28 cellular contexts compared by ENCODE assay signal in genomic region chr9:97462159-97462558, GRCh38. TPM values are rescaled to one million over a fixed set of nuclear protein-coding genes. Genes with fewer than 3 reads are reported as not detected.
A peak's percentile ranks its signal among the peaks of the same experiment; 100 is the strongest.
DNase-seq lines count a peak whose midpoint lies in the region; ATAC-seq, FAIRE-seq and TF ChIP-seq lines count a peak whose summit lies in the region.
"Had no signal": no experiment of that assay in that cellular context is flagged by ENCODE, and none has a peak within 500 bp of the region (broad histone marks: within the 10 kb centered on the region; RNA-seq: fewer than 3 reads in every experiment).

No MANE protein-coding gene starts in this region.

- POLR2A ChIA-PET in K562 (lab: Yijun Ruan, JAX) (interaction anchor here (1.0 to 1.4 kb wide), 2 partner anchors 136 to 154 kb away, joined by 3 read pairs; no protein-coding TSS in a partner anchor), HepG2 (lab: Yijun Ruan, JAX) (no interaction called here)

- TF ChIP-seq CTCF in K562 (IDR thresholded peaks at IDR 0.05 in 2 of 3, conservative IDR thresholded peaks at IDR 0.05 in 1 of 3; ENCODE audit: insufficient read depth in 2 of 3, low read depth in 1 of 3, low read length in 3 of 3): no peak
- TF ChIP-seq CTCF in HepG2 (CRISPR knock-in tag; IDR thresholded peaks at IDR 0.05): no peak
- TF ChIP-seq CTCF in mucosa of descending colon (IDR thresholded peaks at IDR 0.05): no peak

- no peaks in the 10 kb centered on the region for H3K4me1 ChIP-seq in K562 (replicated peaks in 1 of 2; ENCODE audit: control insufficient read depth in 2 of 2, insufficient read depth in 2 of 2, low read length in 2 of 2)
- no peaks in the 10 kb centered on the region for H3K4me1 ChIP-seq in HepG2 (ENCODE audit: insufficient read depth, low read length)
- H3K4me1 ChIP-seq in mucosa of descending colon (ENCODE audit: low read depth): no peaks in the 10 kb centered on the region
- H3K4me1 ChIP-seq: BE2C, BLaER1 had no signal

- H3K9me3 Mint-ChIP-seq in activated CD4-positive, alpha-beta T cell treated with anti-CD3 and anti-CD28 coated beads, Interleukin-2, amount 10 ng/mL, durations not matched to agents 24 days and 14 days: no peaks in the 10 kb centered on the region
- H3K9me3 Mint-ChIP-seq: CD14-positive monocyte; CD4-positive, alpha-beta memory T cell; CD4-positive, CD25-positive, alpha-beta regulatory T cell; CD8-positive, alpha-beta memory T cell had no signal

- H3K4me2 ChIP-seq in K562 (ENCODE audit: insufficient read depth, low read length) (no peak overlapping the region), HepG2 (ENCODE audit: low read depth, low read length) (no peak overlapping the region)
- H3K4me2 ChIP-seq: BLaER1 had no signal

- H3K4me1 Mint-ChIP-seq in activated CD4-positive, alpha-beta T cell treated with anti-CD3 and anti-CD28 coated beads, Interleukin-2, amount 10 ng/mL, durations not matched to agents 24 days and 14 days: no peaks in the 10 kb centered on the region
- H3K4me1 Mint-ChIP-seq: CD4-positive, alpha-beta memory T cell; CD4-positive, CD25-positive, alpha-beta regulatory T cell; CD8-positive, alpha-beta memory T cell had no signal

- WGBS in K562 (ENCODE audit: insufficient coverage, low coverage, missing lambda C conversion rate): 45% methylated on average over 3 of the region's 3 CpGs
- whole genome bisulfite sequencing in HepG2 (ENCODE audit: low lambda C conversion rate): 93% methylated on average over 3 of the region's 3 CpGs

- CTCF ChIA-PET in K562 (lab: Yijun Ruan, JAX; ENCODE audit: low intra/inter-chr PET ratio) (no interaction called here), HepG2 (lab: Yijun Ruan, JAX; ENCODE audit: low intra/inter-chr PET ratio, low total read pairs) (no interaction called here)

- intact Hi-C loops in activated CD4-positive, alpha-beta T cell treated with anti-CD3 and anti-CD28 coated beads, Interleukin-2, amount 10 ng/mL, durations not matched to agents 24 days and 14 days (cut with micrococcal nuclease): no loop called here
- intact Hi-C loops in K562 (cut with micrococcal nuclease) (loop anchor here (10.0 kb wide), 1 partner anchor 433 kb away; no protein-coding TSS in a partner anchor), HepG2 (cut with micrococcal nuclease; ENCODE audit: unreplicated experiment) (no loop called here), mucosa of descending colon (cut with DNase I, micrococcal nuclease) (no loop called here), posterior vena cava (cut with DNase I) (loop anchor here in 1 of 2 donors (10.0 kb wide), 1 partner anchor 523 kb away; the partner anchor contains the start of gene ANP32B)

- peak; percentile 29 for DNase-seq in activated CD4-positive, alpha-beta T cell treated with anti-CD3 and anti-CD28 coated beads, Interleukin-2, amount 10 ng/mL, durations not matched to agents 24 days and 14 days
- DNase-seq in activated CD4-positive, alpha-beta T cell treated with anti-CD3 and anti-CD28 coated beads for 4 hours: no peak
- no peak for DNase-seq in K562 (ENCODE audit: extremely low read depth in 1 of 4, low spot score in 3 of 4)
- no peak for DNase-seq in HepG2 (ENCODE audit: low spot score)
- no peak for DNase-seq in mucosa of descending colon
- no peak for DNase-seq in NCI-H446 treated with DMSO at 0.1 percent for 48 hours (lab: John Stamatoyannopoulos, UW)
- no peak for DNase-seq in posterior vena cava (ENCODE audit: low spot score)
- DNase-seq: ACHN; BE2C; C1 segment of cervical spinal cord; CD4-positive, CD25-positive, alpha-beta regulatory T cell; CD8-positive, alpha-beta memory T cell; COR-L47; DMS 273 treated with DMSO at 0.1 percent for 48 hours; DMS153; DMS53; DMS79; DND-41; EL; GDM1 had no signal

- no peaks in the 10 kb centered on the region for H3K9me1 ChIP-seq in K562 (ENCODE audit: control insufficient read depth, insufficient read depth, low read length)

- no TSS peak for BruUV-seq in K562 (replicated peaks; lab: Mats Ljungman, UMichigan)
- BruUV-seq in HepG2 (replicated peaks; lab: Mats Ljungman, UMichigan): no TSS peak

- H3K9me3 ChIP-seq in K562 (replicated peaks; ENCODE audit: control insufficient read depth, insufficient read depth, low read depth, low read length) (no peaks in the 10 kb centered on the region), HepG2 (ENCODE audit: low read length) (no peaks in the 10 kb centered on the region), mucosa of descending colon (no peaks in the 10 kb centered on the region)
- H3K9me3 ChIP-seq: BE2C, BLaER1 had no signal

- no peak for TF ChIP-seq EP300 in K562 (IDR thresholded peaks at IDR 0.05; ENCODE audit: low read length)
- TF ChIP-seq EP300 in HepG2 (IDR thresholded peaks at IDR 0.05; ENCODE audit: low read depth in 2 of 2, low read length in 2 of 2): no peak
- no peak for TF ChIP-seq EP300 in HepG2 (CRISPR knock-in tag; IDR thresholded peaks at IDR 0.05; ENCODE audit: borderline replicate concordance)

- peaks cover 4% of the 10 kb centered on the region for H3K36me3 Mint-ChIP-seq in activated CD4-positive, alpha-beta T cell treated with anti-CD3 and anti-CD28 coated beads, Interleukin-2, amount 10 ng/mL, durations not matched to agents 24 days and 14 days (ENCODE audit: low read depth)

- H3K36me3 ChIP-seq in K562 (ENCODE audit: control insufficient read depth, insufficient read depth, low read length) (no peaks in the 10 kb centered on the region), HepG2 (replicated peaks in 1 of 2; ENCODE audit: control insufficient read depth in 1 of 2, insufficient read depth in 2 of 2, low read length in 2 of 2) (peaks cover 4 to 7% of the 10 kb centered on the region in 2 experiments; a peak in 3 of 5 replicates), mucosa of descending colon (ENCODE audit: low read depth) (no peaks in the 10 kb centered on the region)
- H3K36me3 ChIP-seq: BE2C had no signal

- H3K27me3 ChIP-seq in K562 (ENCODE audit: control insufficient read depth in 2 of 2, insufficient read depth in 2 of 2, low read length in 2 of 2) (no peaks in the 10 kb centered on the region), HepG2 (ENCODE audit: control insufficient read depth in 1 of 2, insufficient read depth in 2 of 2, low read length in 2 of 2) (no peaks in the 10 kb centered on the region)
- H3K27me3 ChIP-seq: BE2C, BLaER1 had no signal

- no peak for ATAC-seq in K562
- ATAC-seq in HepG2: no peak
- ATAC-seq in mucosa of descending colon: no peak
- ATAC-seq: GM12878 had no signal

- TF ChIP-seq POLR2A in K562 (conservative IDR thresholded peaks at IDR 0.05) (no peak), HepG2 (IDR thresholded peaks at IDR 0.05; ENCODE audit: insufficient read depth in 1 of 2, low read depth in 2 of 2, low read length in 2 of 2) (no peak)

- no peak for TF ChIP-seq RAD21 in K562 (CRISPR knock-in tag; conservative IDR thresholded peaks at IDR 0.05 in 1 of 2, IDR thresholded peaks at IDR 0.05 in 1 of 2)
- no peak for TF ChIP-seq RAD21 in HepG2 (CRISPR knock-in tag; IDR thresholded peaks at IDR 0.05)

- peak; percentile 46 for FAIRE-seq in K562 (lab: Jason Lieb, UNC)
- FAIRE-seq in HepG2 (lab: Jason Lieb, UNC): no peak
- FAIRE-seq: GM12878, GM12892, GM18507 had no signal

- H3K4me3 ChIP-seq in K562: no peak overlapping the region
- H3K4me3 ChIP-seq in HepG2 (replicated peaks in 1 of 3; ENCODE audit: insufficient read depth in 1 of 3, low read depth in 2 of 3, low read length in 3 of 3): no peak overlapping the region
- no peak overlapping the region for H3K4me3 ChIP-seq in mucosa of descending colon
- H3K4me3 ChIP-seq: BLaER1, GM12878 had no signal

- H3K27ac Mint-ChIP-seq in activated CD4-positive, alpha-beta T cell treated with anti-CD3 and anti-CD28 coated beads, Interleukin-2, amount 10 ng/mL, durations not matched to agents 24 days and 14 days: no peak overlapping the region
- H3K27ac Mint-ChIP-seq: CD4-positive, alpha-beta memory T cell; CD4-positive, CD25-positive, alpha-beta regulatory T cell; CD8-positive, alpha-beta memory T cell had no signal

- H4K20me1 ChIP-seq in K562 (replicated peaks; ENCODE audit: control insufficient read depth, insufficient read depth, low read length) (no peaks in the 10 kb centered on the region), HepG2 (ENCODE audit: insufficient read depth, low read length) (no peaks in the 10 kb centered on the region)
- H4K20me1 ChIP-seq: BLaER1 had no signal

- in situ Hi-C loops in K562 (cut with MboI): no loop called here
- in situ Hi-C loops in HepG2 (cut with HindIII; ENCODE audit: extremely low pct_ligation_motif_present, low pct_unique_long_range_greater_than_20kb): loop anchor here (10.0 kb wide), 1 partner anchor 133 kb away; no protein-coding TSS in a partner anchor

- H3K4me3 Mint-ChIP-seq in activated CD4-positive, alpha-beta T cell treated with anti-CD3 and anti-CD28 coated beads, Interleukin-2, amount 10 ng/mL, durations not matched to agents 24 days and 14 days: no peak overlapping the region
- H3K4me3 Mint-ChIP-seq: CD14-positive monocyte; CD4-positive, alpha-beta memory T cell; CD4-positive, CD25-positive, alpha-beta regulatory T cell; CD8-positive, alpha-beta memory T cell had no signal

- no peaks in the 10 kb centered on the region for H3K27me3 Mint-ChIP-seq in activated CD4-positive, alpha-beta T cell treated with anti-CD3 and anti-CD28 coated beads, Interleukin-2, amount 10 ng/mL, durations not matched to agents 24 days and 14 days
- H3K27me3 Mint-ChIP-seq: CD4-positive, alpha-beta memory T cell; CD4-positive, CD25-positive, alpha-beta regulatory T cell; CD8-positive, alpha-beta memory T cell had no signal

- H2AFZ ChIP-seq in K562 (ENCODE audit: low read depth, low read length) (no peak overlapping the region), HepG2 (ENCODE audit: low read length) (no peak overlapping the region)

- H3K27ac ChIP-seq in K562 (ENCODE audit: extremely low read depth, low read depth, low read length) (no peak overlapping the region), HepG2 (ENCODE audit: extremely low read length, insufficient read depth, low read length) (no peak overlapping the region)
- H3K27ac ChIP-seq: 22Rv1, BLaER1 had no signal

- H3K79me2 ChIP-seq in K562 (ENCODE audit: control insufficient read depth, insufficient read depth, low read length): no peaks in the 10 kb centered on the region
- H3K79me2 ChIP-seq in HepG2 (ENCODE audit: insufficient read depth, low read length): no peaks in the 10 kb centered on the region

- H3K9ac ChIP-seq in K562 (ENCODE audit: insufficient read depth in 1 of 2, low read depth in 2 of 2, low read length in 2 of 2) (no peak overlapping the region), HepG2 (ENCODE audit: insufficient read depth, low read depth, low read length) (no peak overlapping the region)
- H3K9ac ChIP-seq: BLaER1 had no signal

RNA-seq across cellular contexts. Expression of gene TMOD1, which starts 39.3 kb away (rescaled TPM):
- total RNA-seq in activated CD4-positive, alpha-beta T cell treated with anti-CD3 and anti-CD28 coated beads, Interleukin-2, amount 10 ng/mL, durations not matched to agents 24 days and 14 days: 0.71 and 0.91 TPM in 2 replicates
- 24.3 and 41.9 TPM in 2 replicates for total RNA-seq in K562 (2011; cell fraction: chromatin; rRNA removed; ENCODE audit: low replicate concordance)
- 11.5 and 13.8 TPM in 2 replicates for total RNA-seq in K562 (2011; cell fraction: nucleolus; rRNA removed)
- total RNA-seq in K562 (2011; cell fraction: nucleoplasm; rRNA removed): 19.4 and 22.3 TPM in 2 replicates
- total RNA-seq in K562 (2014; rRNA removed) (10.4 and 11.3 TPM in 2 replicates), K562 (2014; rRNA removed; fragmentation: Illumina TruSeq; extraction: Trizol) (16.4 and 17.8 TPM in 2 replicates), K562 (2015; rRNA removed; fragmentation: Illumina TruSeq; extraction: Trizol) (7.1 TPM in 2 replicates), K562 (2021) (29.3 and 34.7 TPM in 2 replicates), HepG2 (2016; rRNA removed; fragmentation: Illumina TruSeq; extraction: Trizol) (0.04 TPM in 1 of 2 replicates, not detected in the other), mucosa of descending colon (10 to 100 TPM in 1 of 3 donors, 1 to 10 TPM in 2; 2.6 to 36.0 (median 3.9) TPM), posterior vena cava (10 to 100 TPM; 57.8 to 72.1 TPM)
- polyA plus RNA-seq in K562 (2011; rRNA removed) (6.7 and 11.4 TPM in 2 replicates), K562 (2014; fragmentation: Illumina TruSeq; extraction: Trizol) (38.5 and 41.2 TPM in 2 replicates), K562 (2014; fragmentation: Nextera tagmentation; extraction: Ambion mirVana) (10 to 100 TPM; 11.6 to 14.2 TPM), K562 (2014; rRNA removed) (15.5 and 16.7 TPM in 2 replicates), HepG2 (2011; rRNA removed) (0.04 and 0.07 TPM in 2 replicates)
- polyA plus RNA-seq in K562 (2011; cell fraction: cytosol; rRNA removed): 5.6 and 9.8 TPM in 2 replicates
- polyA plus RNA-seq in K562 (2011; cell fraction: nucleus; rRNA removed): 14.9 and 18.0 TPM in 2 replicates
- polyA plus RNA-seq in K562 (2012): 22.1 and 24.1 TPM in 2 replicates
- 12.1 and 12.2 TPM in 2 replicates for polyA minus RNA-seq in K562 (2011; rRNA and poly(A)+ RNA removed)
- polyA minus RNA-seq in K562 (2011; cell fraction: cytosol; rRNA and poly(A)+ RNA removed): 11.6 and 13.2 TPM in 2 replicates
- 4.0 and 8.1 TPM in 2 replicates for polyA minus RNA-seq in K562 (2011; cell fraction: nucleus; rRNA and poly(A)+ RNA removed)
- total RNA-seq in HepG2 (2016; cell fraction: cytosol; rRNA removed; fragmentation: Illumina TruSeq; extraction: Trizol; ENCODE audit: low read depth): not detected in 2 replicates
- total RNA-seq in HepG2 (2016; cell fraction: insoluble cytoplasmic fraction; rRNA removed; fragmentation: Illumina TruSeq; extraction: Trizol): 0.06 TPM in 1 of 2 replicates, not detected in the other
- 0.07 TPM in 1 of 2 replicates, not detected in the other for total RNA-seq in HepG2 (2016; cell fraction: membrane; rRNA removed; fragmentation: Illumina TruSeq; extraction: Trizol)
- 0.16 TPM in 1 of 2 replicates, not detected in the other for total RNA-seq in HepG2 (2016; cell fraction: nucleus; rRNA removed; fragmentation: Illumina TruSeq; extraction: Trizol)
- 0.03 TPM in 2 replicates for polyA plus RNA-seq in HepG2 (2011; cell fraction: cytosol; rRNA removed)
- 0.05 TPM in 1 of 2 replicates, not detected in the other for polyA plus RNA-seq in HepG2 (2011; cell fraction: nucleus; rRNA removed)
- 0.31 and 0.40 TPM in 2 replicates for polyA plus RNA-seq in HepG2 (2012)
- polyA plus RNA-seq in HepG2 (2016; cell fraction: cytosol; fragmentation: Illumina TruSeq; extraction: Trizol; ENCODE audit: low read depth): 0.09 TPM in 1 of 2 replicates, not detected in the other
- 0.19 TPM in 1 of 2 replicates, not detected in the other for polyA plus RNA-seq in HepG2 (2016; cell fraction: insoluble cytoplasmic fraction; fragmentation: Illumina TruSeq; extraction: Trizol; ENCODE audit: low read depth)
- 0.06 and 0.07 TPM in 2 replicates for polyA plus RNA-seq in HepG2 (2016; cell fraction: membrane; fragmentation: Illumina TruSeq; extraction: Trizol; ENCODE audit: low read depth)
- polyA plus RNA-seq in HepG2 (2016; cell fraction: nucleus; fragmentation: Illumina TruSeq; extraction: Trizol; ENCODE audit: insufficient read depth, low read depth): 0.13 TPM in 1 of 2 replicates, not detected in the other
- 0.98 TPM in 1 of 2 replicates, not detected in the other for polyA minus RNA-seq in HepG2 (2011; rRNA and poly(A)+ RNA removed; ENCODE audit: low replicate concordance)
- polyA minus RNA-seq in HepG2 (2011; cell fraction: cytosol; rRNA and poly(A)+ RNA removed): not detected in 2 replicates
- not detected in 2 replicates for polyA minus RNA-seq in HepG2 (2011; cell fraction: nucleus; rRNA and poly(A)+ RNA removed)
- total RNA-seq: G401 had no signal

RNA-seq across cellular contexts. Expression of gene TDRD7, which starts 50.3 kb away (rescaled TPM):
- total RNA-seq in activated CD4-positive, alpha-beta T cell treated with anti-CD3 and anti-CD28 coated beads, Interleukin-2, amount 10 ng/mL, durations not matched to agents 24 days and 14 days: 5.5 and 6.3 TPM in 2 replicates
- 3.0 and 5.1 TPM in 2 replicates for total RNA-seq in K562 (2011; cell fraction: chromatin; rRNA removed; ENCODE audit: low replicate concordance)
- 1.5 and 2.1 TPM in 2 replicates for total RNA-seq in K562 (2011; cell fraction: nucleolus; rRNA removed)
- total RNA-seq in K562 (2011; cell fraction: nucleoplasm; rRNA removed): 2.3 and 3.0 TPM in 2 replicates
- 3.8 and 3.9 TPM in 2 replicates for total RNA-seq in K562 (2014; rRNA removed)
- total RNA-seq in K562 (2014; rRNA removed; fragmentation: Illumina TruSeq; extraction: Trizol): 7.7 and 7.8 TPM in 2 replicates
- total RNA-seq in K562 (2015; rRNA removed; fragmentation: Illumina TruSeq; extraction: Trizol): 7.1 and 7.6 TPM in 2 replicates
- total RNA-seq in K562 (2021): 6.0 and 6.1 TPM in 2 replicates
- polyA plus RNA-seq in K562 (2011; rRNA removed): 5.0 and 5.2 TPM in 2 replicates
- polyA plus RNA-seq in K562 (2011; cell fraction: cytosol; rRNA removed): 1.4 and 2.7 TPM in 2 replicates
- 3.0 and 4.2 TPM in 2 replicates for polyA plus RNA-seq in K562 (2011; cell fraction: nucleus; rRNA removed)
- 5.0 and 8.7 TPM in 2 replicates for polyA plus RNA-seq in K562 (2012)
- 6.2 and 6.4 TPM in 2 replicates for polyA plus RNA-seq in K562 (2014; fragmentation: Illumina TruSeq; extraction: Trizol)
- polyA plus RNA-seq in K562 (2014; fragmentation: Nextera tagmentation; extraction: Ambion mirVana): 1 to 10 TPM; 2.2 to 2.3 TPM
- 3.8 and 3.9 TPM in 2 replicates for polyA plus RNA-seq in K562 (2014; rRNA removed)
- polyA minus RNA-seq in K562 (2011; rRNA and poly(A)+ RNA removed): 7.2 and 8.5 TPM in 2 replicates
- 2.3 and 3.4 TPM in 2 replicates for polyA minus RNA-seq in K562 (2011; cell fraction: cytosol; rRNA and poly(A)+ RNA removed)
- 2.6 and 4.0 TPM in 2 replicates for polyA minus RNA-seq in K562 (2011; cell fraction: nucleus; rRNA and poly(A)+ RNA removed)
- total RNA-seq in HepG2 (2016; rRNA removed; fragmentation: Illumina TruSeq; extraction: Trizol): 15.5 and 21.7 TPM in 2 replicates
- total RNA-seq in HepG2 (2016; cell fraction: cytosol; rRNA removed; fragmentation: Illumina TruSeq; extraction: Trizol; ENCODE audit: low read depth): 1.6 and 2.6 TPM in 2 replicates
- 15.0 and 22.9 TPM in 2 replicates for total RNA-seq in HepG2 (2016; cell fraction: insoluble cytoplasmic fraction; rRNA removed; fragmentation: Illumina TruSeq; extraction: Trizol)
- 5.1 and 6.1 TPM in 2 replicates for total RNA-seq in HepG2 (2016; cell fraction: membrane; rRNA removed; fragmentation: Illumina TruSeq; extraction: Trizol)
- total RNA-seq in HepG2 (2016; cell fraction: nucleus; rRNA removed; fragmentation: Illumina TruSeq; extraction: Trizol): 15.3 and 16.3 TPM in 2 replicates
- 9.8 and 10.3 TPM in 2 replicates for polyA plus RNA-seq in HepG2 (2011; rRNA removed)
- 4.9 and 7.9 TPM in 2 replicates for polyA plus RNA-seq in HepG2 (2011; cell fraction: cytosol; rRNA removed)
- 8.9 and 10.2 TPM in 2 replicates for polyA plus RNA-seq in HepG2 (2011; cell fraction: nucleus; rRNA removed)
- polyA plus RNA-seq in HepG2 (2012): 11.0 and 11.8 TPM in 2 replicates
- polyA plus RNA-seq in HepG2 (2016; cell fraction: cytosol; fragmentation: Illumina TruSeq; extraction: Trizol; ENCODE audit: low read depth): 0.72 and 0.84 TPM in 2 replicates
- polyA plus RNA-seq in HepG2 (2016; cell fraction: insoluble cytoplasmic fraction; fragmentation: Illumina TruSeq; extraction: Trizol; ENCODE audit: low read depth): 15.1 and 16.3 TPM in 2 replicates
- polyA plus RNA-seq in HepG2 (2016; cell fraction: membrane; fragmentation: Illumina TruSeq; extraction: Trizol; ENCODE audit: low read depth): 1.6 and 1.8 TPM in 2 replicates
- 15.5 and 20.4 TPM in 2 replicates for polyA plus RNA-seq in HepG2 (2016; cell fraction: nucleus; fragmentation: Illumina TruSeq; extraction: Trizol; ENCODE audit: insufficient read depth, low read depth)
- polyA minus RNA-seq in HepG2 (2011; rRNA and poly(A)+ RNA removed; ENCODE audit: low replicate concordance): 0.87 and 4.8 TPM in 2 replicates
- polyA minus RNA-seq in HepG2 (2011; cell fraction: cytosol; rRNA and poly(A)+ RNA removed): 8.4 TPM in 2 replicates
- 22.1 and 28.2 TPM in 2 replicates for polyA minus RNA-seq in HepG2 (2011; cell fraction: nucleus; rRNA and poly(A)+ RNA removed)
- total RNA-seq in mucosa of descending colon: 10 to 100 TPM; 31.1 to 36.6 (median 33.4) TPM
- 10 to 100 TPM; 12.0 to 17.0 TPM for total RNA-seq in posterior vena cava
